ENCODE assay signal across 1 cellular context in genomic region chr6:37257634-37258404, GRCh38.
TF ChIP-seq lines count a peak whose summit lies in the region.

TBC1D22B (plus strand) TSS chr6:37257772; CDS start chr6:37257918, 146 bp downstream.
TMEM217 (minus strand) TSS chr6:37258144; CDS start chr6:37219030, 39,114 bp downstream.

TF ChIP-seq in HepG2, 621 proteins besides CTCF, POLR2A, EP300 and RAD21 (continued from another document and continues in another):
- TF ChIP-seq, protein P1, sequence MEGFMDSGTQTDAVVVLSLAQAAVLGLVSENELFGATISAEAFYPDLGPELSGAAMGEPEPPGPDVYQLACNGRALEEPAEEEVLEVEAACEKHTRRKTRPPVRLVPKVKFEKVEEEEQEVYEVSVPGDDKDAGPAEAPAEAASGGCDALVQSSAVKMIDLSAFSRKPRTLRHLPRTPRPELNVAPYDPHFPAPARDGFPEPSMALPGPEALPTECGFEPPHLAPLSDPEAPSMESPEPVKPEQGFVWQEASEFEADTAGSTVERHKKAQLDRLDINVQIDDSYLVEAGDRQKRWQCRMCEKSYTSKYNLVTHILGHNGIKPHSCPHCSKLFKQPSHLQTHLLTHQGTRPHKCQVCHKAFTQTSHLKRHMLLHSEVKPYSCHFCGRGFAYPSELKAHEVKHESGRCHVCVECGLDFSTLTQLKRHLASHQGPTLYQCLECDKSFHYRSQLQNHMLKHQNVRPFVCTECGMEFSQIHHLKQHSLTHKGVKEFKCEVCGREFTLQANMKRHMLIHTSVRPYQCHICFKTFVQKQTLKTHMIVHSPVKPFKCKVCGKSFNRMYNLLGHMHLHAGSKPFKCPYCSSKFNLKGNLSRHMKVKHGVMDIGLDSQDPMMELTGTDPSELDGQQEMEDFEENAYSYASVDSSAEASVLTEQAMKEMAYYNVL (CRISPR knock-in tag; IDR thresholded peaks at IDR 0.05; ENCODE audit: borderline replicate concordance) = no peak; the same call in 1 of the 2 replicates
- TF ChIP-seq E2F1 (CRISPR knock-in tag; IDR thresholded peaks at IDR 0.05) (peak; percentile 12; the same call in 1 of the 2 replicates), GPBP1L1 (CRISPR knock-in tag; IDR thresholded peaks at IDR 0.05) (no peak), CHCHD3 (CRISPR knock-in tag; IDR thresholded peaks at IDR 0.05) (no peak), ZNF777 (CRISPR knock-in tag; IDR thresholded peaks at IDR 0.05) (no peak; the same call in 1 of the 2 replicates), KDM5A (IDR thresholded peaks at IDR 0.05; ENCODE audit: borderline replicate concordance, low read length) (peak; percentile 91), ZMAT3 (CRISPR knock-in tag; conservative IDR thresholded peaks at IDR 0.05) (peak; percentile 84; the same call in 1 of the 2 replicates), GATA4 (IDR thresholded peaks at IDR 0.05; ENCODE audit: borderline replicate concordance, low read depth) (peak; percentile 23; the same call in 1 of the 2 replicates), ZNF282 (IDR thresholded peaks at IDR 0.05; ENCODE audit: partially characterized antibody) (no peak), MYNN (CRISPR knock-in tag; IDR thresholded peaks at IDR 0.05; ENCODE audit: low read depth) (peak; percentile 86; the same call in 1 of the 2 replicates), RNF2 (conservative IDR thresholded peaks at IDR 0.05; ENCODE audit: low read depth) (no peak), KAT2B (IDR thresholded peaks at IDR 0.05; ENCODE audit: borderline replicate concordance, low read depth, low read length) (no peak), RXRB (CRISPR knock-in tag; IDR thresholded peaks at IDR 0.05; ENCODE audit: borderline replicate concordance) (peak; percentile 57), RFX5 (IDR thresholded peaks at IDR 0.05; ENCODE audit: low read depth, low read length) (peak; percentile 74), KDM4B (CRISPR knock-in tag; IDR thresholded peaks at IDR 0.05) (peak; percentile 77; the same call in 1 of the 2 replicates), TCF7 (IDR thresholded peaks at IDR 0.05; ENCODE audit: low read depth) (no peak), ZFYVE20 (CRISPR knock-in tag; IDR thresholded peaks at IDR 0.05; ENCODE audit: borderline replicate concordance, low read depth) (no peak), ZC3H4 (CRISPR knock-in tag; IDR thresholded peaks at IDR 0.05; ENCODE audit: borderline replicate concordance) (no peak; the same call in 1 of the 2 replicates), ZFY (CRISPR knock-in tag; IDR thresholded peaks at IDR 0.05) (peak; percentile 95), HOXA7 (CRISPR knock-in tag; IDR thresholded peaks at IDR 0.05) (no peak), ZNF652 (CRISPR knock-in tag; IDR thresholded peaks at IDR 0.05; ENCODE audit: borderline replicate concordance, low read depth) (no peak; the same call in 1 of the 2 replicates), IRF2 (CRISPR knock-in tag; IDR thresholded peaks at IDR 0.05) (peak; percentile 77), PATZ1 (CRISPR knock-in tag; IDR thresholded peaks at IDR 0.05) (peak; percentile 35), ZNF296 (CRISPR knock-in tag; conservative IDR thresholded peaks at IDR 0.05) (no peak; the same call in none of the 2 replicates), RARA (CRISPR knock-in tag; IDR thresholded peaks at IDR 0.05) (peak; percentile 14; the same call in 1 of the 2 replicates), ZNF776 (CRISPR knock-in tag; IDR thresholded peaks at IDR 0.05) (peak; percentile 90; the same call in 1 of the 2 replicates), CENPX (CRISPR knock-in tag; IDR thresholded peaks at IDR 0.05) (no peak), ZNF124 (CRISPR knock-in tag; IDR thresholded peaks at IDR 0.05) (peak; percentile 90), ZNF570 (CRISPR knock-in tag; IDR thresholded peaks at IDR 0.05; ENCODE audit: borderline replicate concordance) (no peak), ZNF557 (CRISPR knock-in tag; IDR thresholded peaks at IDR 0.05) (no peak), NFYC (CRISPR knock-in tag; IDR thresholded peaks at IDR 0.05) (peak; percentile 100), HNF4G (IDR thresholded peaks at IDR 0.05; ENCODE audit: borderline replicate concordance, low read depth, low read length) (no peak), HNF4G (CRISPR knock-in tag; IDR thresholded peaks at IDR 0.05; ENCODE audit: borderline replicate concordance, low read depth) (no peak), MTERF4 (CRISPR knock-in tag; IDR thresholded peaks at IDR 0.05) (no peak), CREB1 (IDR thresholded peaks at IDR 0.05) (peak; percentile 96), CREB1 (CRISPR knock-in tag; IDR thresholded peaks at IDR 0.05) (peak; percentile 99), PPARG (CRISPR knock-in tag; conservative IDR thresholded peaks at IDR 0.05) (peak; percentile 37; the same call in 1 of the 2 replicates), ZNF460 (CRISPR knock-in tag; IDR thresholded peaks at IDR 0.05; ENCODE audit: borderline replicate concordance) (no peak; the same call in 1 of the 2 replicates), ZMYM4 (CRISPR knock-in tag; IDR thresholded peaks at IDR 0.05) (peak; percentile 95), DMTF1 (CRISPR knock-in tag; IDR thresholded peaks at IDR 0.05) (no peak), NCOA1 (CRISPR knock-in tag; IDR thresholded peaks at IDR 0.05) (no peak), ZNF292 (CRISPR knock-in tag; IDR thresholded peaks at IDR 0.05; ENCODE audit: borderline replicate concordance, low read depth) (peak; percentile 91), ZEB1 (IDR thresholded peaks at IDR 0.05; ENCODE audit: insufficient replicate concordance, low read depth) (peak; percentile 99), PHF21A (CRISPR knock-in tag; IDR thresholded peaks at IDR 0.05) (peak; percentile 77), ZNF790 (CRISPR knock-in tag; IDR thresholded peaks at IDR 0.05; ENCODE audit: borderline replicate concordance) (no peak), RARG (CRISPR knock-in tag; IDR thresholded peaks at IDR 0.05; ENCODE audit: low read depth) (no peak), PLRG1 (conservative IDR thresholded peaks at IDR 0.05) (no peak), ZNF264 (CRISPR knock-in tag; IDR thresholded peaks at IDR 0.05) (no peak), ZBTB8A (CRISPR knock-in tag; IDR thresholded peaks at IDR 0.05; ENCODE audit: borderline replicate concordance, low read depth) (no peak; the same call in 1 of the 2 replicates), THAP7 (CRISPR knock-in tag; IDR thresholded peaks at IDR 0.05) (peak; percentile 88), ATF1 (CRISPR knock-in tag; IDR thresholded peaks at IDR 0.05) (peak; percentile 98), HNF4A (CRISPR knock-in tag; IDR thresholded peaks at IDR 0.05) (no peak; the same call in 1 of the 2 replicates), ZNF607 (CRISPR knock-in tag; IDR thresholded peaks at IDR 0.05; ENCODE audit: borderline replicate concordance) (no peak), SRSF9 (IDR thresholded peaks at IDR 0.05; ENCODE audit: borderline replicate concordance, insufficient read depth, low read depth, low read length, poor library complexity, severe bottlenecking) (no peak), MAF1 (CRISPR knock-in tag; IDR thresholded peaks at IDR 0.05; ENCODE audit: borderline replicate concordance) (no peak), MTA3 (CRISPR knock-in tag; IDR thresholded peaks at IDR 0.05) (no peak)
- TF ChIP-seq, protein P2, sequence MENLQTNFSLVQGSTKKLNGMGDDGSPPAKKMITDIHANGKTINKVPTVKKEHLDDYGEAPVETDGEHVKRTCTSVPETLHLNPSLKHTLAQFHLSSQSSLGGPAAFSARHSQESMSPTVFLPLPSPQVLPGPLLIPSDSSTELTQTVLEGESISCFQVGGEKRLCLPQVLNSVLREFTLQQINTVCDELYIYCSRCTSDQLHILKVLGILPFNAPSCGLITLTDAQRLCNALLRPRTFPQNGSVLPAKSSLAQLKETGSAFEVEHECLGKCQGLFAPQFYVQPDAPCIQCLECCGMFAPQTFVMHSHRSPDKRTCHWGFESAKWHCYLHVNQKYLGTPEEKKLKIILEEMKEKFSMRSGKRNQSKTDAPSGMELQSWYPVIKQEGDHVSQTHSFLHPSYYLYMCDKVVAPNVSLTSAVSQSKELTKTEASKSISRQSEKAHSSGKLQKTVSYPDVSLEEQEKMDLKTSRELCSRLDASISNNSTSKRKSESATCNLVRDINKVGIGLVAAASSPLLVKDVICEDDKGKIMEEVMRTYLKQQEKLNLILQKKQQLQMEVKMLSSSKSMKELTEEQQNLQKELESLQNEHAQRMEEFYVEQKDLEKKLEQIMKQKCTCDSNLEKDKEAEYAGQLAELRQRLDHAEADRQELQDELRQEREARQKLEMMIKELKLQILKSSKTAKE (CRISPR knock-in tag; IDR thresholded peaks at IDR 0.05; ENCODE audit: borderline replicate concordance) = no peak
- TF ChIP-seq, protein P3, sequence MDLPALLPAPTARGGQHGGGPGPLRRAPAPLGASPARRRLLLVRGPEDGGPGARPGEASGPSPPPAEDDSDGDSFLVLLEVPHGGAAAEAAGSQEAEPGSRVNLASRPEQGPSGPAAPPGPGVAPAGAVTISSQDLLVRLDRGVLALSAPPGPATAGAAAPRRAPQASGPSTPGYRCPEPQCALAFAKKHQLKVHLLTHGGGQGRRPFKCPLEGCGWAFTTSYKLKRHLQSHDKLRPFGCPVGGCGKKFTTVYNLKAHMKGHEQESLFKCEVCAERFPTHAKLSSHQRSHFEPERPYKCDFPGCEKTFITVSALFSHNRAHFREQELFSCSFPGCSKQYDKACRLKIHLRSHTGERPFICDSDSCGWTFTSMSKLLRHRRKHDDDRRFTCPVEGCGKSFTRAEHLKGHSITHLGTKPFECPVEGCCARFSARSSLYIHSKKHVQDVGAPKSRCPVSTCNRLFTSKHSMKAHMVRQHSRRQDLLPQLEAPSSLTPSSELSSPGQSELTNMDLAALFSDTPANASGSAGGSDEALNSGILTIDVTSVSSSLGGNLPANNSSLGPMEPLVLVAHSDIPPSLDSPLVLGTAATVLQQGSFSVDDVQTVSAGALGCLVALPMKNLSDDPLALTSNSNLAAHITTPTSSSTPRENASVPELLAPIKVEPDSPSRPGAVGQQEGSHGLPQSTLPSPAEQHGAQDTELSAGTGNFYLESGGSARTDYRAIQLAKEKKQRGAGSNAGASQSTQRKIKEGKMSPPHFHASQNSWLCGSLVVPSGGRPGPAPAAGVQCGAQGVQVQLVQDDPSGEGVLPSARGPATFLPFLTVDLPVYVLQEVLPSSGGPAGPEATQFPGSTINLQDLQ (CRISPR knock-in tag; IDR thresholded peaks at IDR 0.05) = peak; percentile 40; the same call in 1 of the 2 replicates
